Comparison of ENCODE assay signal across 8 cellular contexts in genomic region chr14:103520657-103521437, GRCh38. TPM values are rescaled to one million over a fixed set of nuclear protein-coding genes. Genes with fewer than 3 reads are reported as not detected.
DNase-seq lines count a peak whose midpoint lies in the region; ATAC-seq, FAIRE-seq and TF ChIP-seq lines count a peak whose summit lies in the region.

No MANE protein-coding gene starts in this region.

- no peak overlapping the region for H3K9ac ChIP-seq in HepG2 (ENCODE audit: insufficient read depth, low read depth, low read length)

- ATAC-seq in GM21737 (IDR thresholded peaks at IDR 0.05; ENCODE audit: unreplicated experiment) (peak; percentile 36), HepG2 (no peak), HG02981 (IDR thresholded peaks at IDR 0.05; ENCODE audit: unreplicated experiment) (no peak)
- ATAC-seq in activated CD4-positive, alpha-beta T cell treated with anti-CD3 and anti-CD28 coated beads for 36 hours: peak; percentile 45

- FAIRE-seq in HepG2 (lab: Jason Lieb, UNC): no peak

- no TSS peak for BruUV-seq in HepG2 (replicated peaks; lab: Mats Ljungman, UMichigan)

- H3K4me3 ChIP-seq in HepG2 (replicated peaks in 1 of 3; ENCODE audit: insufficient read depth in 1 of 3, low read depth in 2 of 3, low read length in 3 of 3): peak overlapping the region in 2 of 3 experiments; percentile 11 to 81; a peak in 3 of 6 replicates

- DNase-seq in AML-193 (lab: John Stamatoyannopoulos, UW) (peak; percentile 73 to 81), NCI-H2196 treated with DMSO at 0.1 percent for 48 hours (lab: John Stamatoyannopoulos, UW; ENCODE audit: unreplicated experiment) (peak; percentile 79), dedifferentiated amniotic fluid mesenchymal stem cell (ENCODE audit: extremely low spot score) (peak; percentile 45), HepG2 (ENCODE audit: low spot score) (no peak)
- DNase-seq in activated CD4-positive, alpha-beta T cell treated with anti-CD3 and anti-CD28 coated beads for 36 hours: peak; percentile 74
- peak; percentile 34 to 36 for DNase-seq in stimulated activated CD4-positive, alpha-beta T cell treated with anti-CD3 and anti-CD28 coated beads, Interleukin-4, amount 100 ng/mL, for 48 hours (ENCODE audit: low read depth in 2 of 2)

- no peaks in the 10 kb centered on the region for H3K9me3 Mint-ChIP-seq in activated CD4-positive, alpha-beta T cell treated with anti-CD3 and anti-CD28 coated beads for 36 hours (ENCODE audit: low read depth)

- H3K27me3 ChIP-seq in HepG2 (ENCODE audit: control insufficient read depth in 1 of 2, insufficient read depth in 2 of 2, low read length in 2 of 2): no peaks in the 10 kb centered on the region

- H3K4me2 ChIP-seq in HepG2 (ENCODE audit: low read depth, low read length): no peak overlapping the region

- in situ Hi-C loops in HepG2 (cut with HindIII; ENCODE audit: extremely low pct_ligation_motif_present, low pct_unique_long_range_greater_than_20kb): no loop called here

- H3K9me3 ChIP-seq in HepG2 (ENCODE audit: low read length): no peaks in the 10 kb centered on the region

- H2AFZ ChIP-seq in HepG2 (ENCODE audit: low read length): no peak overlapping the region

- peak overlapping the region; percentile 39 for H3K4me3 Mint-ChIP-seq in activated CD4-positive, alpha-beta T cell treated with anti-CD3 and anti-CD28 coated beads for 36 hours

- H3K4me1 Mint-ChIP-seq in activated CD4-positive, alpha-beta T cell treated with anti-CD3 and anti-CD28 coated beads for 36 hours: peaks cover 10% of the 10 kb centered on the region

- no peak for TF ChIP-seq RAD21 in HepG2 (CRISPR knock-in tag; IDR thresholded peaks at IDR 0.05)

- TF ChIP-seq EP300 in HepG2 (IDR thresholded peaks at IDR 0.05; ENCODE audit: low read depth in 2 of 2, low read length in 2 of 2) (no peak), HepG2 (CRISPR knock-in tag; IDR thresholded peaks at IDR 0.05; ENCODE audit: borderline replicate concordance) (no peak)

- CTCF ChIA-PET in activated CD4-positive, alpha-beta T cell treated with anti-CD3 and anti-CD28 coated beads for 36 hours (lab: Charles Lee): interaction anchor here (0.6 to 1.1 kb wide), 6 partner anchors 8 to 416 kb away, joined by 3 to 6 read pairs (median 3); partner anchors contain the start of gene TRMT61A
- CTCF ChIA-PET in HepG2 (lab: Yijun Ruan, JAX; ENCODE audit: low intra/inter-chr PET ratio, low total read pairs): no interaction called here

- TF ChIP-seq CTCF in HepG2 (CRISPR knock-in tag; IDR thresholded peaks at IDR 0.05): no peak

- no peaks in the 10 kb centered on the region for H3K36me3 Mint-ChIP-seq in activated CD4-positive, alpha-beta T cell treated with anti-CD3 and anti-CD28 coated beads for 36 hours (ENCODE audit: low read depth)

- POLR2A ChIA-PET in activated CD4-positive, alpha-beta T cell treated with anti-CD3 and anti-CD28 coated beads for 36 hours (lab: Charles Lee): interaction anchor here (1.0 kb wide), 1 partner anchor 8 kb away, joined by 3 read pairs; the partner anchor contains the start of gene TRMT61A
- POLR2A ChIA-PET in HepG2 (lab: Yijun Ruan, JAX): interaction anchor here (0.6 kb wide), 1 partner anchor 8 kb away, joined by 3 read pairs; the partner anchor contains the start of gene TRMT61A

- TF ChIP-seq POLR2A in HepG2 (IDR thresholded peaks at IDR 0.05; ENCODE audit: insufficient read depth in 1 of 2, low read depth in 2 of 2, low read length in 2 of 2): no peak

- WGBS in HepG2 (ENCODE audit: low lambda C conversion rate): 97% methylated on average over 47 of the region's 66 CpGs

- H3K36me3 ChIP-seq in HepG2 (replicated peaks in 1 of 2; ENCODE audit: control insufficient read depth in 1 of 2, insufficient read depth in 2 of 2, low read length in 2 of 2): peaks cover 0 to 10% of the 10 kb centered on the region in 2 experiments; a peak in 3 of 5 replicates

- intact Hi-C loops in activated CD4-positive, alpha-beta T cell treated with anti-CD3 and anti-CD28 coated beads for 36 hours (cut with DNase I, micrococcal nuclease): loop anchor here in 1 of 2 experiments (1.0 to 10.0 kb wide), 3 partner anchors 194 to 446 kb away; partner anchors contain the start of genes XRCC3 and ZFYVE21
- intact Hi-C loops in HepG2 (cut with micrococcal nuclease; ENCODE audit: unreplicated experiment): no loop called here

- peaks cover 63% of the 10 kb centered on the region for H3K4me1 ChIP-seq in HepG2 (ENCODE audit: insufficient read depth, low read length)

- no peak overlapping the region for H3K27ac ChIP-seq in HepG2 (ENCODE audit: extremely low read length, insufficient read depth, low read length)

- H3K27ac Mint-ChIP-seq in activated CD4-positive, alpha-beta T cell treated with anti-CD3 and anti-CD28 coated beads for 36 hours: no peak overlapping the region

- H4K20me1 ChIP-seq in HepG2 (ENCODE audit: insufficient read depth, low read length): no peaks in the 10 kb centered on the region

- peaks cover 4% of the 10 kb centered on the region for H3K79me2 ChIP-seq in HepG2 (ENCODE audit: insufficient read depth, low read length)

- peaks cover 12% of the 10 kb centered on the region for H3K27me3 Mint-ChIP-seq in activated CD4-positive, alpha-beta T cell treated with anti-CD3 and anti-CD28 coated beads for 36 hours

RNA-seq across cellular contexts. Expression of gene CKB, which starts 1.8 kb away (rescaled TPM):
- total RNA-seq in activated CD4-positive, alpha-beta T cell treated with anti-CD3 and anti-CD28 coated beads for 36 hours: 1 to 10 TPM; 3.4 to 4.0 TPM
- 82.3 and 92.4 TPM in 2 replicates for total RNA-seq in HepG2 (2016; rRNA removed; fragmentation: Illumina TruSeq; extraction: Trizol)
- total RNA-seq in HepG2 (2016; cell fraction: cytosol; rRNA removed; fragmentation: Illumina TruSeq; extraction: Trizol; ENCODE audit: low read depth): 35.0 and 38.6 TPM in 2 replicates
- 77.0 and 90.7 TPM in 2 replicates for total RNA-seq in HepG2 (2016; cell fraction: insoluble cytoplasmic fraction; rRNA removed; fragmentation: Illumina TruSeq; extraction: Trizol)
- total RNA-seq in HepG2 (2016; cell fraction: membrane; rRNA removed; fragmentation: Illumina TruSeq; extraction: Trizol): 39.1 and 44.5 TPM in 2 replicates
- 55.0 and 62.1 TPM in 2 replicates for total RNA-seq in HepG2 (2016; cell fraction: nucleus; rRNA removed; fragmentation: Illumina TruSeq; extraction: Trizol)
- polyA plus RNA-seq in HepG2 (2011; rRNA removed): 179 and 217 TPM in 2 replicates
- polyA plus RNA-seq in HepG2 (2011; cell fraction: cytosol; rRNA removed): 94.2 and 257 TPM in 2 replicates
- polyA plus RNA-seq in HepG2 (2011; cell fraction: nucleus; rRNA removed): 634 and 1,191 TPM in 2 replicates
- polyA plus RNA-seq in HepG2 (2012): 136 and 210 TPM in 2 replicates
- 60.2 and 68.2 TPM in 2 replicates for polyA plus RNA-seq in HepG2 (2016; cell fraction: cytosol; fragmentation: Illumina TruSeq; extraction: Trizol; ENCODE audit: low read depth)
- polyA plus RNA-seq in HepG2 (2016; cell fraction: insoluble cytoplasmic fraction; fragmentation: Illumina TruSeq; extraction: Trizol; ENCODE audit: low read depth): 156 and 198 TPM in 2 replicates
- polyA plus RNA-seq in HepG2 (2016; cell fraction: membrane; fragmentation: Illumina TruSeq; extraction: Trizol; ENCODE audit: low read depth): 60.4 and 60.5 TPM in 2 replicates
- polyA plus RNA-seq in HepG2 (2016; cell fraction: nucleus; fragmentation: Illumina TruSeq; extraction: Trizol; ENCODE audit: insufficient read depth, low read depth): 164 and 170 TPM in 2 replicates
- polyA minus RNA-seq in HepG2 (2011; rRNA and poly(A)+ RNA removed; ENCODE audit: low replicate concordance): 111 and 125 TPM in 2 replicates
- 96.8 and 156 TPM in 2 replicates for polyA minus RNA-seq in HepG2 (2011; cell fraction: cytosol; rRNA and poly(A)+ RNA removed)
- 34.2 and 39.0 TPM in 2 replicates for polyA minus RNA-seq in HepG2 (2011; cell fraction: nucleus; rRNA and poly(A)+ RNA removed)

RNA-seq across cellular contexts. Expression of gene TRMT61A, which starts 8.1 kb away (rescaled TPM):
- total RNA-seq in activated CD4-positive, alpha-beta T cell treated with anti-CD3 and anti-CD28 coated beads for 36 hours: 1 to 10 TPM; 8.8 to 9.0 TPM
- total RNA-seq in HepG2 (2016; rRNA removed; fragmentation: Illumina TruSeq; extraction: Trizol): 12.2 and 13.6 TPM in 2 replicates
- 4.0 and 5.2 TPM in 2 replicates for total RNA-seq in HepG2 (2016; cell fraction: cytosol; rRNA removed; fragmentation: Illumina TruSeq; extraction: Trizol; ENCODE audit: low read depth)
- 12.4 and 14.5 TPM in 2 replicates for total RNA-seq in HepG2 (2016; cell fraction: insoluble cytoplasmic fraction; rRNA removed; fragmentation: Illumina TruSeq; extraction: Trizol)
- total RNA-seq in HepG2 (2016; cell fraction: membrane; rRNA removed; fragmentation: Illumina TruSeq; extraction: Trizol): 8.3 and 9.6 TPM in 2 replicates
- 10.4 and 11.7 TPM in 2 replicates for total RNA-seq in HepG2 (2016; cell fraction: nucleus; rRNA removed; fragmentation: Illumina TruSeq; extraction: Trizol)
- 6.5 and 9.8 TPM in 2 replicates for polyA plus RNA-seq in HepG2 (2011; rRNA removed)
- 6.4 and 11.5 TPM in 2 replicates for polyA plus RNA-seq in HepG2 (2011; cell fraction: cytosol; rRNA removed)
- 26.1 and 31.2 TPM in 2 replicates for polyA plus RNA-seq in HepG2 (2011; cell fraction: nucleus; rRNA removed)
- 4.0 and 8.4 TPM in 2 replicates for polyA plus RNA-seq in HepG2 (2012)
- polyA plus RNA-seq in HepG2 (2016; cell fraction: cytosol; fragmentation: Illumina TruSeq; extraction: Trizol; ENCODE audit: low read depth): 3.9 and 4.4 TPM in 2 replicates
- 12.0 and 13.1 TPM in 2 replicates for polyA plus RNA-seq in HepG2 (2016; cell fraction: insoluble cytoplasmic fraction; fragmentation: Illumina TruSeq; extraction: Trizol; ENCODE audit: low read depth)
- 6.7 and 7.2 TPM in 2 replicates for polyA plus RNA-seq in HepG2 (2016; cell fraction: membrane; fragmentation: Illumina TruSeq; extraction: Trizol; ENCODE audit: low read depth)
- 13.5 and 14.3 TPM in 2 replicates for polyA plus RNA-seq in HepG2 (2016; cell fraction: nucleus; fragmentation: Illumina TruSeq; extraction: Trizol; ENCODE audit: insufficient read depth, low read depth)
- polyA minus RNA-seq in HepG2 (2011; rRNA and poly(A)+ RNA removed; ENCODE audit: low replicate concordance): 14.6 and 19.9 TPM in 2 replicates
- 4.6 and 4.7 TPM in 2 replicates for polyA minus RNA-seq in HepG2 (2011; cell fraction: cytosol; rRNA and poly(A)+ RNA removed)
- polyA minus RNA-seq in HepG2 (2011; cell fraction: nucleus; rRNA and poly(A)+ RNA removed): 15.8 and 16.6 TPM in 2 replicates

RNA-seq across cellular contexts. Expression of gene BAG5, which starts 41.6 kb away (rescaled TPM):
- 10 to 100 TPM; 24.2 to 25.1 TPM for total RNA-seq in activated CD4-positive, alpha-beta T cell treated with anti-CD3 and anti-CD28 coated beads for 36 hours
- 21.0 and 34.8 TPM in 2 replicates for total RNA-seq in HepG2 (2016; rRNA removed; fragmentation: Illumina TruSeq; extraction: Trizol)
- 2.3 and 2.5 TPM in 2 replicates for total RNA-seq in HepG2 (2016; cell fraction: cytosol; rRNA removed; fragmentation: Illumina TruSeq; extraction: Trizol; ENCODE audit: low read depth)
- total RNA-seq in HepG2 (2016; cell fraction: insoluble cytoplasmic fraction; rRNA removed; fragmentation: Illumina TruSeq; extraction: Trizol): 21.9 and 34.1 TPM in 2 replicates
- 11.4 and 14.2 TPM in 2 replicates for total RNA-seq in HepG2 (2016; cell fraction: membrane; rRNA removed; fragmentation: Illumina TruSeq; extraction: Trizol)
- total RNA-seq in HepG2 (2016; cell fraction: nucleus; rRNA removed; fragmentation: Illumina TruSeq; extraction: Trizol): 14.8 and 16.2 TPM in 2 replicates
- polyA plus RNA-seq in HepG2 (2011; rRNA removed): 3.0 and 3.5 TPM in 2 replicates
- 2.5 and 3.9 TPM in 2 replicates for polyA plus RNA-seq in HepG2 (2011; cell fraction: cytosol; rRNA removed)
- 3.3 and 3.7 TPM in 2 replicates for polyA plus RNA-seq in HepG2 (2011; cell fraction: nucleus; rRNA removed)
- 7.9 and 9.3 TPM in 2 replicates for polyA plus RNA-seq in HepG2 (2012)
- polyA plus RNA-seq in HepG2 (2016; cell fraction: cytosol; fragmentation: Illumina TruSeq; extraction: Trizol; ENCODE audit: low read depth): 1.0 and 1.3 TPM in 2 replicates
- 16.8 and 20.0 TPM in 2 replicates for polyA plus RNA-seq in HepG2 (2016; cell fraction: insoluble cytoplasmic fraction; fragmentation: Illumina TruSeq; extraction: Trizol; ENCODE audit: low read depth)
- polyA plus RNA-seq in HepG2 (2016; cell fraction: membrane; fragmentation: Illumina TruSeq; extraction: Trizol; ENCODE audit: low read depth): 5.3 and 6.2 TPM in 2 replicates
- polyA plus RNA-seq in HepG2 (2016; cell fraction: nucleus; fragmentation: Illumina TruSeq; extraction: Trizol; ENCODE audit: insufficient read depth, low read depth): 13.8 and 14.6 TPM in 2 replicates
- 5.3 and 11.8 TPM in 2 replicates for polyA minus RNA-seq in HepG2 (2011; rRNA and poly(A)+ RNA removed; ENCODE audit: low replicate concordance)
- polyA minus RNA-seq in HepG2 (2011; cell fraction: cytosol; rRNA and poly(A)+ RNA removed): 7.2 and 8.6 TPM in 2 replicates
- 9.8 and 9.9 TPM in 2 replicates for polyA minus RNA-seq in HepG2 (2011; cell fraction: nucleus; rRNA and poly(A)+ RNA removed)

RNA-seq across cellular contexts. Expression of gene COA8, which starts 41.9 kb away (rescaled TPM):
- 10 to 100 TPM; 39.6 to 41.7 TPM for total RNA-seq in activated CD4-positive, alpha-beta T cell treated with anti-CD3 and anti-CD28 coated beads for 36 hours
- 25.1 and 25.2 TPM in 2 replicates for total RNA-seq in HepG2 (2016; rRNA removed; fragmentation: Illumina TruSeq; extraction: Trizol)
- total RNA-seq in HepG2 (2016; cell fraction: cytosol; rRNA removed; fragmentation: Illumina TruSeq; extraction: Trizol; ENCODE audit: low read depth): 29.4 and 38.9 TPM in 2 replicates
- 25.7 and 29.2 TPM in 2 replicates for total RNA-seq in HepG2 (2016; cell fraction: insoluble cytoplasmic fraction; rRNA removed; fragmentation: Illumina TruSeq; extraction: Trizol)
- 46.6 and 48.0 TPM in 2 replicates for total RNA-seq in HepG2 (2016; cell fraction: membrane; rRNA removed; fragmentation: Illumina TruSeq; extraction: Trizol)
- 11.0 and 15.0 TPM in 2 replicates for total RNA-seq in HepG2 (2016; cell fraction: nucleus; rRNA removed; fragmentation: Illumina TruSeq; extraction: Trizol)
- polyA plus RNA-seq in HepG2 (2011; rRNA removed): 10.9 and 14.0 TPM in 2 replicates
- polyA plus RNA-seq in HepG2 (2011; cell fraction: cytosol; rRNA removed): 10.2 and 14.5 TPM in 2 replicates
- 2.6 and 3.1 TPM in 2 replicates for polyA plus RNA-seq in HepG2 (2011; cell fraction: nucleus; rRNA removed)
- polyA plus RNA-seq in HepG2 (2012): 25.7 and 32.6 TPM in 2 replicates
- 63.7 and 73.8 TPM in 2 replicates for polyA plus RNA-seq in HepG2 (2016; cell fraction: cytosol; fragmentation: Illumina TruSeq; extraction: Trizol; ENCODE audit: low read depth)
- polyA plus RNA-seq in HepG2 (2016; cell fraction: insoluble cytoplasmic fraction; fragmentation: Illumina TruSeq; extraction: Trizol; ENCODE audit: low read depth): 33.7 and 39.8 TPM in 2 replicates
- 52.0 and 59.9 TPM in 2 replicates for polyA plus RNA-seq in HepG2 (2016; cell fraction: membrane; fragmentation: Illumina TruSeq; extraction: Trizol; ENCODE audit: low read depth)
- polyA plus RNA-seq in HepG2 (2016; cell fraction: nucleus; fragmentation: Illumina TruSeq; extraction: Trizol; ENCODE audit: insufficient read depth, low read depth): 21.5 and 21.7 TPM in 2 replicates
- 4.7 and 5.1 TPM in 2 replicates for polyA minus RNA-seq in HepG2 (2011; rRNA and poly(A)+ RNA removed; ENCODE audit: low replicate concordance)
- polyA minus RNA-seq in HepG2 (2011; cell fraction: cytosol; rRNA and poly(A)+ RNA removed): 3.6 and 6.4 TPM in 2 replicates
- polyA minus RNA-seq in HepG2 (2011; cell fraction: nucleus; rRNA and poly(A)+ RNA removed): 10.1 and 11.3 TPM in 2 replicates

Comparison
In these comparisons a context has a peak if more than half of its experiments do, and no peak if none do; other contexts are left out.
1. ATAC-seq: peak in GM21737 (single experiment) and activated CD4-positive, alpha-beta T cell treated with anti-CD3 and anti-CD28 coated beads for 36 hours (single experiment); none in HepG2 (single experiment) and HG02981 (single experiment).
2. RNA of gene CKB, which starts 1.8 kb away (total RNA-seq): 35.0 to 92.4 TPM in HepG2; 3.4 to 4.0 TPM in activated CD4-positive, alpha-beta T cell treated with anti-CD3 and anti-CD28 coated beads for 36 hours; every median in the first group is over 4 times any median in the second.